In the genomic region with DNA sequence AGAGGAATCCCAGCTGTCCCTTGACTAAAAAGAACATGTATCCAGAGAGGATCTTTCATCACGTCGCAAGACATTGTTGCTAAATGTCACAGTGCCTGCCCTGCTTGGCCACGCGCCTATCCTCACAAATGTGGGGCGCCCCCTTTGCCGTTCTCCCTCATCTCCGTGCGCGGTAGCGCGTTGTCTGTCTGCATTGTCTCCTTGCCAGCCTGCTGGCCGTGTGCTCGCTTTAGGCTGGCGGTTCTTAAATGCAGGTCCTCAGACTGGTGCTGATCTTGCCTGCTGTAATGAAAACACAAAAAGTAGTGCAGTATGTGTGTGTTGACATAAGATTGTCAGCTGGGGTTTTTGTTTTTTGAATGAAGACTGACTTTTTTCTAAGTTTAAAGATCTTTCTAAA, we compare ENCODE assay signal across 22 cellular contexts.
A peak's percentile ranks its signal among the peaks of the same experiment; 100 is the strongest.
DNase-seq lines count a peak whose midpoint lies in the region; ATAC-seq and TF ChIP-seq lines count a peak whose summit lies in the region.
"Had no signal": no experiment of that assay in that cellular context is flagged by ENCODE, and none has a peak within 500 bp of the region (broad histone marks: within the 10 kb centered on the region; RNA-seq: fewer than 3 reads in every experiment).

No MANE protein-coding gene starts in this region.

- H3K4me1 Mint-ChIP-seq in neural progenitor cell: peaks cover 13% of the 10 kb centered on the region
- H3K4me1 Mint-ChIP-seq in stimulated activated memory B cell treated with anti-CD40 and anti-IgM and Interleukin-4, amounts not matched to agents 10 μg/mL and 1 μg/mL and 100 μg/mL, for 72 hours: no peaks in the 10 kb centered on the region
- H3K4me1 Mint-ChIP-seq: CD4-positive, alpha-beta memory T cell; IgD-negative memory B cell had no signal

- BruUV-seq in IMR-90 (replicated peaks; lab: Mats Ljungman, UMichigan): no TSS peak

- H3K27ac ChIP-seq in IMR-90 (ENCODE audit: insufficient read depth, low read length) (no peak overlapping the region), neural progenitor cell (no peak overlapping the region)
- H3K27ac ChIP-seq: BLaER1 treated with 17β-estradiol and CSF1 and Interleukin-3, amounts not matched to agents 10 nM and 100 nM; RWPE1; SK-N-MC had no signal

- no peak for TF ChIP-seq POLR2A in IMR-90 (IDR thresholded peaks at IDR 0.05; ENCODE audit: low read depth, low read length)

- H4K8ac ChIP-seq in IMR-90 (ENCODE audit: low read depth in 2 of 2, low read length in 2 of 2): no peak overlapping the region

- H3K4ac ChIP-seq in IMR-90 (ENCODE audit: low read depth, low read length): peak overlapping the region; percentile 38; the same call in 1 of the 2 replicates

- in situ Hi-C loops in G401 (cut with HindIII; ENCODE audit: low sequenced_read_pairs): no loop called here
- in situ Hi-C loops in IMR-90 (cut with MboI; ENCODE audit: low sequenced_read_pairs): no loop called here

- H4K5ac ChIP-seq in IMR-90 (ENCODE audit: low read depth, low read length): no peak overlapping the region

- peaks cover 11% of the 10 kb centered on the region for H3K9me1 ChIP-seq in IMR-90 (ENCODE audit: insufficient read depth, low read length)

- H3K4me2 ChIP-seq in IMR-90 (ENCODE audit: low read depth, low read length) (no peak overlapping the region), neural progenitor cell (no peak overlapping the region)
- H3K4me2 ChIP-seq: BLaER1 treated with 17β-estradiol and CSF1 and Interleukin-3, amounts not matched to agents 10 nM and 100 nM had no signal

- no peak overlapping the region for H2AK9ac ChIP-seq in IMR-90 (replicated peaks; ENCODE audit: low read depth, low read length, poor library complexity)

- TF ChIP-seq RAD21 in IMR-90 (IDR thresholded peaks at IDR 0.05; ENCODE audit: low read length): no peak

- peak overlapping the region; percentile 82 for H2AK5ac ChIP-seq in IMR-90 (ENCODE audit: low read depth, low read length)

- H3K4me3 ChIP-seq in IMR-90 (ENCODE audit: insufficient read depth, low read depth, low read length): no peak overlapping the region
- no peak overlapping the region for H3K4me3 ChIP-seq in neural progenitor cell
- H3K4me3 ChIP-seq: BLaER1 treated with 17β-estradiol and CSF1 and Interleukin-3, amounts not matched to agents 10 nM and 100 nM; SK-N-MC had no signal

- H2BK15ac ChIP-seq in IMR-90 (ENCODE audit: low read depth, low read length): no peak overlapping the region; the same call in 2 of the 3 replicates

- H3K27ac Mint-ChIP-seq in neural progenitor cell: peak overlapping the region; percentile 52
- no peak overlapping the region for H3K27ac Mint-ChIP-seq in stimulated activated memory B cell treated with anti-CD40 and anti-IgM and Interleukin-4, amounts not matched to agents 10 μg/mL and 1 μg/mL and 100 μg/mL, for 72 hours

- intact Hi-C loops in IMR-90 (cut with micrococcal nuclease): no loop called here

- no peak overlapping the region for H3K56ac ChIP-seq in IMR-90 (ENCODE audit: extremely low read depth, insufficient read depth, low read length)

- no peak for TF ChIP-seq CTCF in IMR-90 (conservative IDR thresholded peaks at IDR 0.05; ENCODE audit: low read depth, low read length)
- no peak for TF ChIP-seq CTCF in neural progenitor cell (IDR thresholded peaks at IDR 0.05)

- no peak overlapping the region for H2AFZ ChIP-seq in IMR-90 (replicated peaks; ENCODE audit: low read length, poor library complexity)
- H2AFZ ChIP-seq in neural progenitor cell (replicated peaks): no peak overlapping the region

- H4K20me1 ChIP-seq in IMR-90 (ENCODE audit: insufficient read depth, low read length): no peaks in the 10 kb centered on the region
- H4K20me1 ChIP-seq in neural progenitor cell (ENCODE audit: low read depth): no peaks in the 10 kb centered on the region

- no peaks in the 10 kb centered on the region for H3K79me2 ChIP-seq in neural progenitor cell (ENCODE audit: low read depth)

- H3K4me1 ChIP-seq in IMR-90 (ENCODE audit: control insufficient read depth, insufficient read depth, low read length): peaks cover 4% of the 10 kb centered on the region
- peaks cover 9% of the 10 kb centered on the region for H3K4me1 ChIP-seq in neural progenitor cell
- H3K4me1 ChIP-seq: BLaER1 treated with 17β-estradiol and CSF1 and Interleukin-3, amounts not matched to agents 10 nM and 100 nM had no signal

- H3K27me3 ChIP-seq in IMR-90 (ENCODE audit: control insufficient read depth, insufficient read depth, low read length): no peaks in the 10 kb centered on the region
- H3K27me3 ChIP-seq in neural progenitor cell: no peaks in the 10 kb centered on the region
- H3K27me3 ChIP-seq: BLaER1 treated with 17β-estradiol and CSF1 and Interleukin-3, amounts not matched to agents 10 nM and 100 nM had no signal

- 0 out of 2 replicates have a peak overlapping the region, but pooled peaks have one; percentile 34 for H4K91ac ChIP-seq in IMR-90 (ENCODE audit: insufficient read depth, low read depth, low read length)

- peaks cover 66% of the 10 kb centered on the region for H3K36me3 Mint-ChIP-seq in neural progenitor cell
- peaks cover 90% of the 10 kb centered on the region for H3K36me3 Mint-ChIP-seq in stimulated activated memory B cell treated with anti-CD40 and anti-IgM and Interleukin-4, amounts not matched to agents 10 μg/mL and 1 μg/mL and 100 μg/mL, for 72 hours

- no peak overlapping the region for H3K18ac ChIP-seq in IMR-90 (ENCODE audit: low read depth, low read length)

- no peaks in the 10 kb centered on the region for H3K9me3 Mint-ChIP-seq in neural progenitor cell
- H3K9me3 Mint-ChIP-seq in stimulated activated memory B cell treated with anti-CD40 and anti-IgM and Interleukin-4, amounts not matched to agents 10 μg/mL and 1 μg/mL and 100 μg/mL, for 72 hours: no peaks in the 10 kb centered on the region
- H3K9me3 Mint-ChIP-seq: CD4-positive, alpha-beta memory T cell; IgD-negative memory B cell had no signal

- peak; percentile 55 for DNase-seq in G401 (ENCODE audit: low spot score)
- no peak for DNase-seq in IMR-90
- peak; percentile 33 for DNase-seq in cerebellum (ENCODE audit: low spot score)
- no peak for DNase-seq in neural progenitor cell (ENCODE audit: low spot score)
- no peak for DNase-seq in UCSD-AML1 (lab: John Stamatoyannopoulos, UW; ENCODE audit: unreplicated experiment)
- DNase-seq: CD4-positive, alpha-beta memory T cell; DND-41; GOT3; HCEC 1CT; MV-4-11; NCI-H1105 treated with DMSO at 0.1 percent for 48 hours; NCI-H1694; NCI-H2081; NCI-H446 treated with DMSO at 0.1 percent for 48 hours; NK-92 treated with Interleukin-12 subunit alpha and Interleukin-12 subunit beta, amount 100 ng/mL, for 24 hours; SHP77 treated with DMSO at 0.1 percent for 48 hours had no signal

- H3K9ac ChIP-seq in IMR-90 (ENCODE audit: low read depth, low read length) (no peak overlapping the region), neural progenitor cell (no peak overlapping the region)
- H3K9ac ChIP-seq: BLaER1 treated with 17β-estradiol and CSF1 and Interleukin-3, amounts not matched to agents 10 nM and 100 nM had no signal

- H3K14ac ChIP-seq in IMR-90 (replicated peaks; ENCODE audit: low read depth, low read length): peak overlapping the region; percentile 53; the same call in 1 of the 2 replicates

- peak overlapping the region; percentile 39; the same call in 1 of the 2 replicates for H2BK20ac ChIP-seq in IMR-90 (ENCODE audit: low read depth, low read length)

- H3K36me3 ChIP-seq in IMR-90 (ENCODE audit: control insufficient read depth, insufficient read depth, low read length) (peaks cover 52% of the 10 kb centered on the region), neural progenitor cell (peaks cover 6% of the 10 kb centered on the region)

- peak overlapping the region; percentile 8 for H2BK5ac ChIP-seq in IMR-90 (ENCODE audit: low read depth, low read length, poor library complexity, severe bottlenecking)

- ATAC-seq in IMR-90 (ENCODE audit: low read depth) (no peak), HG03095 (IDR thresholded peaks at IDR 0.05; ENCODE audit: unreplicated experiment) (no peak)
- no peak for ATAC-seq in stimulated activated memory B cell treated with anti-CD40 and anti-IgM and Interleukin-4, amounts not matched to agents 10 μg/mL and 1 μg/mL and 100 μg/mL, for 72 hours

- WGBS in IMR-90 (ENCODE audit: extremely low coverage in 2 of 2, insufficient read length in 1 of 2), 2 experiments: no CpG with 5 or more reads among the region's 14 CpGs

- no peak overlapping the region for H3K4me3 Mint-ChIP-seq in neural progenitor cell
- no peak overlapping the region for H3K4me3 Mint-ChIP-seq in stimulated activated memory B cell treated with anti-CD40 and anti-IgM and Interleukin-4, amounts not matched to agents 10 μg/mL and 1 μg/mL and 100 μg/mL, for 72 hours
- H3K4me3 Mint-ChIP-seq: CD4-positive, alpha-beta memory T cell; IgD-negative memory B cell had no signal

- dilution Hi-C loops in IMR-90 (cut with HindIII; ENCODE audit: low sequenced_read_pairs, unreplicated experiment): no loop called here

- no peak overlapping the region; the same call in 1 of the 2 replicates for H2BK120ac ChIP-seq in IMR-90 (ENCODE audit: low read depth, low read length)

- H3K9me3 ChIP-seq in IMR-90 (ENCODE audit: control insufficient read depth, insufficient read depth, low read length) (no peaks in the 10 kb centered on the region), neural progenitor cell (ENCODE audit: low read depth) (no peaks in the 10 kb centered on the region)
- H3K9me3 ChIP-seq: BLaER1 treated with 17β-estradiol and CSF1 and Interleukin-3, amounts not matched to agents 10 nM and 100 nM had no signal

- CTCF ChIA-PET in IMR-90 (lab: Yijun Ruan, JAX): no interaction called here

- POLR2A ChIA-PET in IMR-90 (lab: Charles Lee; ENCODE audit: unreplicated experiment): no interaction called here

- H3K79me1 ChIP-seq in IMR-90 (ENCODE audit: low read depth in 1 of 2, low read length in 2 of 2): peaks cover 3 to 9% of the 10 kb centered on the region in 2 experiments; a peak in 2 of 4 replicates

- peak overlapping the region; percentile 18; the same call in 1 of the 2 replicates for H3K23ac ChIP-seq in IMR-90 (ENCODE audit: low read depth, low read length)

- H3K27me3 Mint-ChIP-seq in neural progenitor cell (ENCODE audit: insufficient read depth, low read depth): peaks cover 3% of the 10 kb centered on the region
- no peaks in the 10 kb centered on the region for H3K27me3 Mint-ChIP-seq in stimulated activated memory B cell treated with anti-CD40 and anti-IgM and Interleukin-4, amounts not matched to agents 10 μg/mL and 1 μg/mL and 100 μg/mL, for 72 hours
- H3K27me3 Mint-ChIP-seq: CD4-positive, alpha-beta memory T cell; IgD-negative memory B cell had no signal

- no peaks in the 10 kb centered on the region for H3F3A ChIP-seq in neural progenitor cell (ENCODE audit: low read depth)

TF ChIP-seq in IMR-90, 13 proteins besides CTCF, POLR2A, EP300 and RAD21 (continues in another document):
- TF ChIP-seq RCOR1 (IDR thresholded peaks at IDR 0.05; ENCODE audit: insufficient replicate concordance, low read length) (no peak), BHLHE40 (IDR thresholded peaks at IDR 0.05; ENCODE audit: low read depth, low read length) (no peak), FOS (IDR thresholded peaks at IDR 0.05; ENCODE audit: low read depth, low read length) (no peak), NFE2L2 (IDR thresholded peaks at IDR 0.05; ENCODE audit: low read depth, low read length) (no peak), CHD1 (IDR thresholded peaks at IDR 0.05; ENCODE audit: low read depth, low read length) (no peak)

Comparison
In these comparisons a context has a peak if more than half of its experiments do, and no peak if none do; other contexts are left out.
1. DNase-seq: peak in G401 (single experiment) and cerebellum (single experiment); none in IMR-90 (single experiment), neural progenitor cell (single experiment) and UCSD-AML1 (single experiment).